Comparison of ENCODE assay signal across 1 cellular context in the genomic region with DNA sequence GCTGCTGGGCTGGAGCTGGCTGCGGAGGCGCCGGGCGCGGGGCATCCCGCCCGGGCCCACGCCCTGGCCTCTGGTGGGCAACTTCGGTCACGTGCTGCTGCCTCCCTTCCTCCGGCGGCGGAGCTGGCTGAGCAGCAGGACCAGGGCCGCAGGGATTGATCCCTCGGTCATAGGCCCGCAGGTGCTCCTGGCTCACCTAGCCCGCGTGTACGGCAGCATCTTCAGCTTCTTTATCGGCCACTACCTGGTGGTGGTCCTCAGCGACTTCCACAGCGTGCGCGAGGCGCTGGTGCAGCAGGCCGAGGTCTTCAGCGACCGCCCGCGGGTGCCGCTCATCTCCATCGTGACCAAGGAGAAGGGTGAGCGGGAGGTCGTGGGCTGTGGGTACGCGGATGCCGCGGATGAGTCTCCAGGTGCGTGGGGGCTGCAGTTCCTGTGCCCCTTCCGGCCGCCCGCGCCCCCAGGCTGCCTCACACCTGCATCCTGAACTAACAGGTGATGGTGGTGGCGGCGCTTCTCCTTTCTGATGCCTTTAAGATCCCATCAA.
TF ChIP-seq lines count a peak whose summit lies in the region.

No MANE protein-coding gene starts in this region.

TF ChIP-seq in WTC11, 78 proteins besides CTCF, POLR2A, EP300 and RAD21 (continued from another document):
- TF ChIP-seq ZNF317 (CRISPR knock-in tag; IDR thresholded peaks at IDR 0.05; ENCODE audit: borderline replicate concordance, low read depth) (0 out of 2 replicates have a peak, but pooled peaks have one; percentile 22), ZNF423 (CRISPR knock-in tag; IDR thresholded peaks at IDR 0.05) (no peak), TCF7 (CRISPR knock-in tag; IDR thresholded peaks at IDR 0.05; ENCODE audit: low read depth) (peak; percentile 45; the same call in 1 of the 2 replicates), SMAD4 (CRISPR knock-in tag; IDR thresholded peaks at IDR 0.05) (peak; percentile 79), EMX1 (CRISPR knock-in tag; IDR thresholded peaks at IDR 0.05) (no peak), ESRRA (CRISPR knock-in tag; IDR thresholded peaks at IDR 0.05; ENCODE audit: borderline replicate concordance) (0 out of 2 replicates have a peak, but pooled peaks have one; percentile 8), MYBL2 (CRISPR knock-in tag; IDR thresholded peaks at IDR 0.05) (peak; percentile 8; the same call in 1 of the 2 replicates), NR3C1 (CRISPR knock-in tag; conservative IDR thresholded peaks at IDR 0.05; ENCODE audit: low read depth) (0 out of 2 replicates have a peak, but pooled peaks have one; percentile 56), FOXK1 (CRISPR knock-in tag; IDR thresholded peaks at IDR 0.05) (no peak), NFE2L1 (CRISPR knock-in tag; IDR thresholded peaks at IDR 0.05) (no peak), TEAD1 (CRISPR knock-in tag; IDR thresholded peaks at IDR 0.05) (no peak; the same call in 1 of the 2 replicates), MAX (CRISPR knock-in tag; IDR thresholded peaks at IDR 0.05) (peak; percentile 76), OVOL2 (CRISPR knock-in tag; IDR thresholded peaks at IDR 0.05; ENCODE audit: borderline replicate concordance) (no peak)
- TF ChIP-seq, protein P1, sequence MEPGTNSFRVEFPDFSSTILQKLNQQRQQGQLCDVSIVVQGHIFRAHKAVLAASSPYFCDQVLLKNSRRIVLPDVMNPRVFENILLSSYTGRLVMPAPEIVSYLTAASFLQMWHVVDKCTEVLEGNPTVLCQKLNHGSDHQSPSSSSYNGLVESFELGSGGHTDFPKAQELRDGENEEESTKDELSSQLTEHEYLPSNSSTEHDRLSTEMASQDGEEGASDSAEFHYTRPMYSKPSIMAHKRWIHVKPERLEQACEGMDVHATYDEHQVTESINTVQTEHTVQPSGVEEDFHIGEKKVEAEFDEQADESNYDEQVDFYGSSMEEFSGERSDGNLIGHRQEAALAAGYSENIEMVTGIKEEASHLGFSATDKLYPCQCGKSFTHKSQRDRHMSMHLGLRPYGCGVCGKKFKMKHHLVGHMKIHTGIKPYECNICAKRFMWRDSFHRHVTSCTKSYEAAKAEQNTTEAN (CRISPR knock-in tag; IDR thresholded peaks at IDR 0.05) = no peak
- TF ChIP-seq, protein P2, sequence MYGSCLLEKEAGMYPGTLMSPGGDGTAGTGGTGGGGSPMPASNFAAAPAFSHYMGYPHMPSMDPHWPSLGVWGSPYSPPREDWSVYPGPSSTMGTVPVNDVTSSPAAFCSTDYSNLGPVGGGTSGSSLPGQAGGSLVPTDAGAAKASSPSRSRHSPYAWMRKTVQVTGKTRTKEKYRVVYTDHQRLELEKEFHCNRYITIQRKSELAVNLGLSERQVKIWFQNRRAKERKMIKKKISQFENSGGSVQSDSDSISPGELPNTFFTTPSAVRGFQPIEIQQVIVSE (CRISPR knock-in tag; IDR thresholded peaks at IDR 0.05; ENCODE audit: borderline replicate concordance) = no peak
- TF ChIP-seq, protein P3, sequence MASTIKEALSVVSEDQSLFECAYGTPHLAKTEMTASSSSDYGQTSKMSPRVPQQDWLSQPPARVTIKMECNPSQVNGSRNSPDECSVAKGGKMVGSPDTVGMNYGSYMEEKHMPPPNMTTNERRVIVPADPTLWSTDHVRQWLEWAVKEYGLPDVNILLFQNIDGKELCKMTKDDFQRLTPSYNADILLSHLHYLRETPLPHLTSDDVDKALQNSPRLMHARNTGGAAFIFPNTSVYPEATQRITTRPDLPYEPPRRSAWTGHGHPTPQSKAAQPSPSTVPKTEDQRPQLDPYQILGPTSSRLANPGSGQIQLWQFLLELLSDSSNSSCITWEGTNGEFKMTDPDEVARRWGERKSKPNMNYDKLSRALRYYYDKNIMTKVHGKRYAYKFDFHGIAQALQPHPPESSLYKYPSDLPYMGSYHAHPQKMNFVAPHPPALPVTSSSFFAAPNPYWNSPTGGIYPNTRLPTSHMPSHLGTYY (CRISPR knock-in tag; IDR thresholded peaks at IDR 0.05) = no peak
- TF ChIP-seq, protein P4, sequence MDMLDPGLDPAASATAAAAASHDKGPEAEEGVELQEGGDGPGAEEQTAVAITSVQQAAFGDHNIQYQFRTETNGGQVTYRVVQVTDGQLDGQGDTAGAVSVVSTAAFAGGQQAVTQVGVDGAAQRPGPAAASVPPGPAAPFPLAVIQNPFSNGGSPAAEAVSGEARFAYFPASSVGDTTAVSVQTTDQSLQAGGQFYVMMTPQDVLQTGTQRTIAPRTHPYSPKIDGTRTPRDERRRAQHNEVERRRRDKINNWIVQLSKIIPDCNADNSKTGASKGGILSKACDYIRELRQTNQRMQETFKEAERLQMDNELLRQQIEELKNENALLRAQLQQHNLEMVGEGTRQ (CRISPR knock-in tag; IDR thresholded peaks at IDR 0.05) = peak; percentile 92
